ENCODE assay signal across 13 cellular contexts in the genomic region with DNA sequence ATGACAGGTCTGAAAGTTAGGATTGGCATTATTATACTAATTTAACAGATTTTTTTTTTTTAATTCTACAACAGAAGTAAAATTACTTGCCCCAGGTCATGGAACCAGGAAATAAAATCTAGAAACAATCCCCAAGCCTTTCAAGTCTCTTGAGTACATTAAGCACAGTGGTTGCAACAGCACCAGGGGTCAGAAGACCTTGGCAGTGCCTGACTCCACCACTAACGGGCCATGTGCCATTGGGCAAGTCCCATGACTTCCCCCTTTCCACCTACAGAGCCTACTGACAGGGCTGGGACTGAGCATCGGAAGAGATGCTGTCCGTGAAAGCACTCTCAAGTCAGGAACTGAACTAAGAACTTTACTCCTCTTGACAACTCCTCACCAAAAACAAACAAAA.
A peak's percentile ranks its signal among the peaks of the same experiment; 100 is the strongest.
DNase-seq lines count a peak whose midpoint lies in the region; ATAC-seq and TF ChIP-seq lines count a peak whose summit lies in the region.
"Had no signal": no experiment of that assay in that cellular context is flagged by ENCODE, and none has a peak within 500 bp of the region (broad histone marks: within the 10 kb centered on the region; RNA-seq: fewer than 3 reads in every experiment).

No MANE protein-coding gene starts in this region.

- H3K27me3 Mint-ChIP-seq in mesothelial cell of epicardium (ENCODE audit: low read depth) = no peaks in the 10 kb centered on the region

- DNase-seq in Caki2 (ENCODE audit: low read depth) (peak; percentile 24), RPMI7951 (ENCODE audit: low read depth) (peak; percentile 77), foreskin fibroblast (peak; percentile 63 to 75), psoas muscle (peak; percentile 44 to 67), dedifferentiated amniotic fluid mesenchymal stem cell (ENCODE audit: extremely low spot score) (no peak), Peyer's patch (no peak), mesothelial cell of epicardium (ENCODE audit: low spot score in 2 of 2, unreplicated experiment in 2 of 2) (no peak)
- DNase-seq in activated CD4-positive, CD25-positive, alpha-beta regulatory T cell (lab: John Stamatoyannopoulos, UW) = no peak
- DNase-seq: activated CD4-positive, alpha-beta T cell treated with anti-CD3 and anti-CD28 coated beads, Interleukin-2, amount 10 ng/mL, durations not matched to agents 24 days and 14 days; activated naive CD4-positive, alpha-beta T cell treated with anti-CD3 and anti-CD28 coated beads for 36 hours; CD4-positive, alpha-beta memory T cell; NCI-H2171; SK-N-SH had no signal

- no peak overlapping the region for H3K4me3 Mint-ChIP-seq in mesothelial cell of epicardium
- H3K4me3 Mint-ChIP-seq: activated CD4-positive, alpha-beta T cell treated with anti-CD3 and anti-CD28 coated beads, Interleukin-2, amount 10 ng/mL, durations not matched to agents 24 days and 14 days; activated naive CD4-positive, alpha-beta T cell treated with anti-CD3 and anti-CD28 coated beads for 36 hours; CD4-positive, alpha-beta memory T cell had no signal

- WGBS in psoas muscle, 3 donors = 47 to 70% (median 51%) methylated on average over 3 of the region's 3 CpGs

- H3K27ac Mint-ChIP-seq in mesothelial cell of epicardium = no peak overlapping the region
- H3K27ac Mint-ChIP-seq: activated CD4-positive, alpha-beta T cell treated with anti-CD3 and anti-CD28 coated beads, Interleukin-2, amount 10 ng/mL, durations not matched to agents 24 days and 14 days; activated naive CD4-positive, alpha-beta T cell treated with anti-CD3 and anti-CD28 coated beads for 36 hours; CD4-positive, alpha-beta memory T cell had no signal

- no peaks in the 10 kb centered on the region for H3K9me3 ChIP-seq in psoas muscle
- no peaks in the 10 kb centered on the region for H3K9me3 ChIP-seq in Peyer's patch
- H3K9me3 ChIP-seq: SK-N-SH had no signal

- H3K4me1 Mint-ChIP-seq in mesothelial cell of epicardium = peaks cover 38% of the 10 kb centered on the region

- in situ Hi-C loops in Caki2 (cut with HindIII; ENCODE audit: low pct_unique_long_range_greater_than_20kb, low sequenced_read_pairs) = no loop called here

- no peak for TF ChIP-seq POLR2A in Peyer's patch (IDR thresholded peaks at IDR 0.05)

- H3K27ac ChIP-seq in psoas muscle (peak overlapping the region; percentile 10), Peyer's patch (peak overlapping the region in 2 of 4 donors; percentile 34 to 93)

- H3K4me3 ChIP-seq in foreskin fibroblast (ENCODE audit: low read depth in 1 of 2, low read length in 2 of 2) = no peak overlapping the region
- no peak overlapping the region for H3K4me3 ChIP-seq in psoas muscle
- no peak overlapping the region for H3K4me3 ChIP-seq in Peyer's patch

- no peak for TF ChIP-seq CTCF in foreskin fibroblast (IDR thresholded peaks at IDR 0.05; ENCODE audit: low read depth, low read length)
- no peak for TF ChIP-seq CTCF in psoas muscle (IDR thresholded peaks at IDR 0.05)
- no peak for TF ChIP-seq CTCF in Peyer's patch (IDR thresholded peaks at IDR 0.05)
- TF ChIP-seq CTCF in mesothelial cell of epicardium (IDR thresholded peaks at IDR 0.05; ENCODE audit: unreplicated experiment) = no peak

- no peaks in the 10 kb centered on the region for H3K9me3 Mint-ChIP-seq in mesothelial cell of epicardium
- H3K9me3 Mint-ChIP-seq: activated CD4-positive, alpha-beta T cell treated with anti-CD3 and anti-CD28 coated beads, Interleukin-2, amount 10 ng/mL, durations not matched to agents 24 days and 14 days; activated naive CD4-positive, alpha-beta T cell treated with anti-CD3 and anti-CD28 coated beads for 36 hours; CD4-positive, alpha-beta memory T cell had no signal

- H3K36me3 ChIP-seq in psoas muscle (ENCODE audit: insufficient read depth in 1 of 2, low read depth in 1 of 2) = no peaks in the 10 kb centered on the region
- H3K36me3 ChIP-seq in Peyer's patch = no peaks in the 10 kb centered on the region

- H3K36me3 Mint-ChIP-seq in mesothelial cell of epicardium = no peaks in the 10 kb centered on the region
- H3K36me3 Mint-ChIP-seq: CD4-positive, alpha-beta memory T cell had no signal

- ATAC-seq in psoas muscle = no peak

- intact Hi-C loops in psoas muscle (cut with DNase I) = loop anchor here in 1 of 2 donors (5.0 to 10.0 kb wide), 2 partner anchors 130 to 152 kb away; partner anchors contain the start of genes RPL27A, TMEM9B and TRIM66

- no peaks in the 10 kb centered on the region for H3K27me3 ChIP-seq in psoas muscle (ENCODE audit: insufficient read depth in 3 of 3, low read length in 2 of 3)
- no peaks in the 10 kb centered on the region for H3K27me3 ChIP-seq in Peyer's patch

- H3K4me1 ChIP-seq in psoas muscle = peaks cover 27% of the 10 kb centered on the region
- peaks cover 0 to 41% (median 3%) of the 10 kb centered on the region in 4 donors for H3K4me1 ChIP-seq in Peyer's patch

Comparison
In these comparisons a context has a peak if more than half of its experiments do, and no peak if none do; other contexts are left out.
1. DNase-seq: peak in Caki2 (single experiment), RPMI7951 (single experiment), foreskin fibroblast (2 of 2) and psoas muscle (2 of 2); none in activated CD4-positive, CD25-positive, alpha-beta regulatory T cell (0 of 4), dedifferentiated amniotic fluid mesenchymal stem cell (single experiment), Peyer's patch (0 of 3) and mesothelial cell of epicardium (0 of 2).